Comparison of ENCODE assay signal across 9 cellular contexts in genomic region chr1:161200421-161200991, GRCh38. TPM values are rescaled to one million over a fixed set of nuclear protein-coding genes. Genes with fewer than 3 reads are reported as not detected.
A peak's percentile ranks its signal among the peaks of the same experiment; 100 is the strongest.
DNase-seq lines count a peak whose midpoint lies in the region; ATAC-seq and TF ChIP-seq lines count a peak whose summit lies in the region.
"Had no signal": no experiment of that assay in that cellular context is flagged by ENCODE, and none has a peak within 500 bp of the region (broad histone marks: within the 10 kb centered on the region; RNA-seq: fewer than 3 reads in every experiment).

No MANE protein-coding gene starts in this region.

- no peaks in the 10 kb centered on the region for H3K9me3 ChIP-seq in stomach smooth muscle (ENCODE audit: control insufficient read depth in 2 of 2, low read length in 2 of 2)

- no peak for TF ChIP-seq CTCF in brain (conservative IDR thresholded peaks at IDR 0.05)

- peaks cover 18% of the 10 kb centered on the region for H3K27me3 Mint-ChIP-seq in brain

- H3K27me3 ChIP-seq in stomach smooth muscle (ENCODE audit: control insufficient read depth in 1 of 2, insufficient read depth in 2 of 2, low read length in 2 of 2), result no peaks in the 10 kb centered on the region
- H3K27me3 ChIP-seq: cardiac muscle cell had no signal

- H3K27ac ChIP-seq in stomach smooth muscle (ENCODE audit: low read length), result peak overlapping the region; percentile 99
- H3K27ac ChIP-seq: cardiac muscle cell had no signal

- DNase-seq in NCI-H69 (lab: John Stamatoyannopoulos, UW) (peak; percentile 41), lung microvascular endothelial cell (ENCODE audit: low read depth in 2 of 2) (peak; percentile 41 to 50), DMS53 treated with DMSO at 0.1 percent for 48 hours (lab: John Stamatoyannopoulos, UW; ENCODE audit: unreplicated experiment) (no peak)
- DNase-seq in activated CD4-positive, alpha-beta T cell treated with anti-CD3 and anti-CD28 coated beads for 48 hours, result no peak

- H3K4me3 ChIP-seq in stomach smooth muscle (ENCODE audit: low read length in 2 of 2), result peak overlapping the region in 1 of 2 donors; percentile 99
- H3K4me3 ChIP-seq: cardiac muscle cell had no signal

- H3K4me3 Mint-ChIP-seq in brain, result peak overlapping the region in 3 of 5 experiments; percentile 89 to 95 (median 95)

- H3K36me3 Mint-ChIP-seq in brain, result peaks cover 16% of the 10 kb centered on the region

- peaks cover 69% of the 10 kb centered on the region for H3K4me1 ChIP-seq in stomach smooth muscle (ENCODE audit: control insufficient read depth, insufficient read depth, low read length)

- peak overlapping the region; percentile 92 to 99 (median 95) for H3K27ac Mint-ChIP-seq in brain

- peaks cover 97% of the 10 kb centered on the region for H3K4me1 Mint-ChIP-seq in brain

- no peaks in the 10 kb centered on the region for H3K9me3 Mint-ChIP-seq in brain

- H3K36me3 ChIP-seq in stomach smooth muscle (ENCODE audit: control insufficient read depth in 2 of 2, insufficient read depth in 2 of 2, low read length in 2 of 2), result peaks cover 0 to 7% of the 10 kb centered on the region in 2 donors

- peak overlapping the region; percentile 96 to 98 for H3K9ac ChIP-seq in stomach smooth muscle (ENCODE audit: low read length in 2 of 2)

- ATAC-seq in GM21381 (IDR thresholded peaks at IDR 0.05; ENCODE audit: unreplicated experiment), result no peak
- no peak for ATAC-seq in activated CD4-positive, CD25-positive, alpha-beta regulatory T cell treated with anti-CD3 and anti-CD28 coated beads, Interleukin-2, amount 50 U/mL, for 24 hours

RNA-seq across cellular contexts. Expression of gene ADAMTS4, which starts 1.7 kb away (rescaled TPM):
- 17.3 TPM for polyA plus RNA-seq in brain (ENCODE audit: insufficient read depth, low read depth, low replicate concordance)
- 7.1 and 9.2 TPM in 2 replicates for total RNA-seq in lung microvascular endothelial cell

RNA-seq across cellular contexts. Expression of gene NDUFS2, which starts 1.7 kb away (rescaled TPM):
- polyA plus RNA-seq in brain (ENCODE audit: insufficient read depth, low read depth, low replicate concordance), result 77.1 TPM
- 130 and 147 TPM in 2 replicates for total RNA-seq in lung microvascular endothelial cell

RNA-seq across cellular contexts. Expression of gene FCER1G, which starts 14.6 kb away (rescaled TPM):
- 38.4 TPM for polyA plus RNA-seq in brain (ENCODE audit: insufficient read depth, low read depth, low replicate concordance)
- not detected in 2 replicates for total RNA-seq in lung microvascular endothelial cell
- total RNA-seq: cardiac muscle cell had no signal

RNA-seq across cellular contexts. Expression of gene APOA2, which starts 22.9 kb away (rescaled TPM):
- not detected for polyA plus RNA-seq in brain (ENCODE audit: insufficient read depth, low read depth, low replicate concordance)
- total RNA-seq in lung microvascular endothelial cell, result not detected in 2 replicates

RNA-seq across cellular contexts. Expression of gene B4GALT3, which starts 23.2 kb away (rescaled TPM):
- polyA plus RNA-seq in brain (ENCODE audit: insufficient read depth, low read depth, low replicate concordance), result 52.8 TPM
- total RNA-seq in lung microvascular endothelial cell, result 17.4 and 26.8 TPM in 2 replicates

Comparison
In these comparisons a context has a peak if more than half of its experiments do, and no peak if none do; other contexts are left out.
1. DNase-seq: peak in NCI-H69 (single experiment) and lung microvascular endothelial cell (2 of 2); none in DMS53 treated with DMSO at 0.1 percent for 48 hours (single experiment) and activated CD4-positive, alpha-beta T cell treated with anti-CD3 and anti-CD28 coated beads for 48 hours (single experiment).